ENCODE assay signal across 18 cellular contexts in the genomic region with DNA sequence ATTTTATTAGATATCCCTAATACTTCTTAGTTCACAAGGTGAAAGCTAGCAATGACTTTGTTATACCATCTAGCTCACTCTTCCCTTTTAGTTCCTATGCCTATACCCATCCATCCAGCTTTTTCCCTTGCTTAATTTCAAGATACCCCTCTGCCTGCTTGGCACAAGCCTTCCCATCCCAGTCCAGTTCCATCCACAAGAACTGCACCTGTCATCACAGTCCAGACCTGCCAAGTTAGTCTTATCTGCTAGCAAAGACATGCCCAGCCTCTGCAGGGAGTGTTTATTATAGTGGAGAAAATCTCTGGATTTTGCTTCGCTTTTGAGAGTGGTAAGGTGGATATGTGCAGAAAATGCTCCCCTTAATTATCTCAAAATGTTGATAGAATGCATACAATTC.
"Had no signal": no experiment of that assay in that cellular context is flagged by ENCODE, and none has a peak within 500 bp of the region (broad histone marks: within the 10 kb centered on the region; RNA-seq: fewer than 3 reads in every experiment).

No MANE protein-coding gene starts in this region.

- ATAC-seq: body of pancreas, left lung, upper lobe of right lung had no signal

- H3K4me3 Mint-ChIP-seq: activated B cell treated with CpG ODN at 0.5 μM for 24 hours; activated CD4-positive, alpha-beta T cell treated with anti-CD3 and anti-CD28 coated beads, Interleukin-2, amount 10 ng/mL, durations not matched to agents 24 days and 14 days; activated naive CD4-positive, alpha-beta T cell treated with anti-CD3 and anti-CD28 coated beads for 36 hours; neural crest cell; T-helper 1 cell treated with Interleukin-12 subunit alpha and Interleukin-12 subunit beta and Interleukin-4 antibody, amounts not matched to agents 30 μg/mL and 1 μg/mL, for 36 hours had no signal

- H3K27ac ChIP-seq: body of pancreas, esophagus muscularis mucosa, left lung, suprapubic skin, upper lobe of right lung had no signal

- H3K36me3 ChIP-seq: esophagus muscularis mucosa, left lung, suprapubic skin, upper lobe of right lung had no signal

- H3K9me3 Mint-ChIP-seq: activated CD4-positive, alpha-beta T cell treated with anti-CD3 and anti-CD28 coated beads, Interleukin-2, amount 10 ng/mL, durations not matched to agents 24 days and 14 days; activated T-helper 17 cell treated with anti-CD3 and anti-CD28 coated beads, Interleukin-2, amount 50 U/mL, for 72 hours had no signal

- H3K27me3 Mint-ChIP-seq: activated B cell treated with CpG ODN at 0.5 μM for 24 hours; activated T-helper 17 cell treated with anti-CD3 and anti-CD28 coated beads, Interleukin-2, amount 50 U/mL, for 72 hours had no signal

- H3K27me3 ChIP-seq: body of pancreas, dorsolateral prefrontal cortex, esophagus muscularis mucosa, left lung, suprapubic skin, upper lobe of right lung had no signal

- H3K9me3 ChIP-seq: body of pancreas, esophagus muscularis mucosa, suprapubic skin, upper lobe of right lung had no signal

- DNase-seq: activated B cell treated with CpG ODN at 0.5 μM for 24 hours; activated CD4-positive, alpha-beta T cell treated with anti-CD3 and anti-CD28 coated beads, Interleukin-2, amount 10 ng/mL, durations not matched to agents 24 days and 14 days; activated CD8-positive, alpha-beta memory T cell treated with anti-CD3 and anti-CD28 coated beads for 24 hours; activated naive CD4-positive, alpha-beta T cell treated with anti-CD3 and anti-CD28 coated beads for 36 hours; activated T-cell treated with anti-CD3 and anti-CD28 coated beads for 4 hours; body of pancreas; head of caudate nucleus; left lung; mesenchymal stem cell; stimulated activated CD4-positive, alpha-beta T cell treated with anti-CD3 and anti-CD28 coated beads, Interleukin-2, amount 100 ng/mL, for 48 hours; stimulated activated naive CD8-positive, alpha-beta T cell treated with anti-CD3 and anti-CD28 coated beads, Interleukin-15, Interleukin-2, amounts not matched to agents 100 U/mL and 50 U/mL, for 24 hours; upper lobe of right lung had no signal

- H3K4me1 ChIP-seq: left lung had no signal

- H3K4me3 ChIP-seq: body of pancreas, dorsolateral prefrontal cortex, esophagus muscularis mucosa, left lung, suprapubic skin, upper lobe of right lung had no signal

- H3K27ac Mint-ChIP-seq: activated B cell treated with CpG ODN at 0.5 μM for 24 hours; activated CD4-positive, alpha-beta T cell treated with anti-CD3 and anti-CD28 coated beads, Interleukin-2, amount 10 ng/mL, durations not matched to agents 24 days and 14 days; activated naive CD4-positive, alpha-beta T cell treated with anti-CD3 and anti-CD28 coated beads for 36 hours; T-helper 1 cell treated with Interleukin-12 subunit alpha and Interleukin-12 subunit beta and Interleukin-4 antibody, amounts not matched to agents 30 μg/mL and 1 μg/mL, for 36 hours had no signal
